1 cellular context compared by ENCODE assay signal in the genomic region with DNA sequence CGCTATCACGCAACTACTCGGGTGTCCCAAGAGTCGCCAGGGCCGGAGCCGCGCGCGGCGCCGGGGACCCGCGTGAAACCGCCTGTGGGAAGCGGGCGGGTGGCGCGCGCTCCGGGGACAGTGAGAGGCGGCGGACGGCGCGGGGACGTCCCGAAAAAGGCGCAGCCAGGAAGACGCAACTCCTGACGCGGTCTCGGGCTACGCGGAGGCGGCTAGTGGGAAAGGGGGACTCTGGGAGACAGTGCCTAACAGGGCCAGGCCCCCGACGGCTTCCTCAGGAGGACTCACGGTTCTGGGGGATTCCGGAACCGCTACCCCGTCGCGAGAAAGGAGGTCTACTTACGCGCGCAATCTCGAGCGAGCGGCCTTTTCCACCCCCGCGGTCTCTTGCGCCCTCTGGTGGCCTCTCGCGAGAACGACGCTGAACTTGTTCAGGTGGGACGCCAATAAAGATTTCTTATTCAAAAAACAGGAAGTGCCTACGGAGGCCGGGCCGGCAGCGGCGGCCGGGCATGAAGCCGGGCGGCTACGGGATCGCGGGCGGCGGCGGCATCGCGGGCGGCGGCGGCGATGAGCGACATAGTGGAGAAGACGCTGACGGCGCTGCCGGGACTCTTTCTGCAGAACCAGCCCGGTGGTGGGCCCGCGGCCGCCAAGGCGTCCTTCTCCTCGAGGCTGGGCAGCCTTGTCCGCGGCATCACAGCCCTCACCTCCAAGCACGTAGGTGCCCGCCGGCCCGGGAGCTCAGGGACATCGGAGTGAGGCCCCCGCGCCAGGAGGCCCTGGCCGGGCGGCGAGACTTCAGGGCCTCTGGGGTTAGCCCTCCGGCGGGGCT.
TF ChIP-seq lines count a peak whose summit lies in the region.

A gene (plus strand): TSS at position 475 of the 835 bp plus-strand sequence. CDS start 96 bp downstream, at position 571.

TF ChIP-seq in HepG2, 621 proteins besides CTCF, POLR2A, EP300 and RAD21 (continued from another document and continues in another):
- TF ChIP-seq, protein P1, sequence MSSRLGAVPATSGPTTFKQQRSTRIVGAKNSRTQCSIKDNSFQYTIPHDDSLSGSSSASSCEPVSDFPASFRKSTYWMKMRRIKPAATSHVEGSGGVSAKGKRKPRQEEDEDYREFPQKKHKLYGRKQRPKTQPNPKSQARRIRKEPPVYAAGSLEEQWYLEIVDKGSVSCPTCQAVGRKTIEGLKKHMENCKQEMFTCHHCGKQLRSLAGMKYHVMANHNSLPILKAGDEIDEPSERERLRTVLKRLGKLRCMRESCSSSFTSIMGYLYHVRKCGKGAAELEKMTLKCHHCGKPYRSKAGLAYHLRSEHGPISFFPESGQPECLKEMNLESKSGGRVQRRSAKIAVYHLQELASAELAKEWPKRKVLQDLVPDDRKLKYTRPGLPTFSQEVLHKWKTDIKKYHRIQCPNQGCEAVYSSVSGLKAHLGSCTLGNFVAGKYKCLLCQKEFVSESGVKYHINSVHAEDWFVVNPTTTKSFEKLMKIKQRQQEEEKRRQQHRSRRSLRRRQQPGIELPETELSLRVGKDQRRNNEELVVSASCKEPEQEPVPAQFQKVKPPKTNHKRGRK (CRISPR knock-in tag; IDR thresholded peaks at IDR 0.05) = no peak
- peak; percentile 89 for TF ChIP-seq HDAC1 (CRISPR knock-in tag; IDR thresholded peaks at IDR 0.05)
- no peak for TF ChIP-seq ZNF180 (CRISPR knock-in tag; IDR thresholded peaks at IDR 0.05; ENCODE audit: borderline replicate concordance, low read depth)
- no peak for TF ChIP-seq KLF11 (CRISPR knock-in tag; IDR thresholded peaks at IDR 0.05)
- TF ChIP-seq KAT2B (IDR thresholded peaks at IDR 0.05; ENCODE audit: borderline replicate concordance, low read depth, low read length) = no peak
- TF ChIP-seq RORA (CRISPR knock-in tag; IDR thresholded peaks at IDR 0.05) = no peak
- no peak for TF ChIP-seq SSRP1 (CRISPR knock-in tag; IDR thresholded peaks at IDR 0.05)
- no peak for TF ChIP-seq ATF1 (CRISPR knock-in tag; IDR thresholded peaks at IDR 0.05)
- TF ChIP-seq ZSCAN29 (CRISPR knock-in tag; conservative IDR thresholded peaks at IDR 0.05) = no peak
- no peak for TF ChIP-seq ZNF629 (CRISPR knock-in tag; conservative IDR thresholded peaks at IDR 0.05)
- TF ChIP-seq RXRB (CRISPR knock-in tag; IDR thresholded peaks at IDR 0.05; ENCODE audit: borderline replicate concordance) = peak; percentile 58
- TF ChIP-seq, protein P2, sequence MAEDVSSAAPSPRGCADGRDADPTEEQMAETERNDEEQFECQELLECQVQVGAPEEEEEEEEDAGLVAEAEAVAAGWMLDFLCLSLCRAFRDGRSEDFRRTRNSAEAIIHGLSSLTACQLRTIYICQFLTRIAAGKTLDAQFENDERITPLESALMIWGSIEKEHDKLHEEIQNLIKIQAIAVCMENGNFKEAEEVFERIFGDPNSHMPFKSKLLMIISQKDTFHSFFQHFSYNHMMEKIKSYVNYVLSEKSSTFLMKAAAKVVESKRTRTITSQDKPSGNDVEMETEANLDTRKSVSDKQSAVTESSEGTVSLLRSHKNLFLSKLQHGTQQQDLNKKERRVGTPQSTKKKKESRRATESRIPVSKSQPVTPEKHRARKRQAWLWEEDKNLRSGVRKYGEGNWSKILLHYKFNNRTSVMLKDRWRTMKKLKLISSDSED (CRISPR knock-in tag; IDR thresholded peaks at IDR 0.05) = no peak
- TF ChIP-seq RBFOX2 (IDR thresholded peaks at IDR 0.05; ENCODE audit: low read depth, low read length) = peak; percentile 89
- peak; percentile 96 for TF ChIP-seq ELF1 (CRISPR knock-in tag; IDR thresholded peaks at IDR 0.05)
- no peak for TF ChIP-seq MAFF (IDR thresholded peaks at IDR 0.05; ENCODE audit: low read depth, low read length)
- TF ChIP-seq ZNF232 (CRISPR knock-in tag; IDR thresholded peaks at IDR 0.05; ENCODE audit: borderline replicate concordance) = 0 out of 2 replicates have a peak, but pooled peaks have one; percentile 26
- no peak for TF ChIP-seq NFIB (CRISPR knock-in tag; IDR thresholded peaks at IDR 0.05; ENCODE audit: borderline replicate concordance)
- TF ChIP-seq, protein P3, sequence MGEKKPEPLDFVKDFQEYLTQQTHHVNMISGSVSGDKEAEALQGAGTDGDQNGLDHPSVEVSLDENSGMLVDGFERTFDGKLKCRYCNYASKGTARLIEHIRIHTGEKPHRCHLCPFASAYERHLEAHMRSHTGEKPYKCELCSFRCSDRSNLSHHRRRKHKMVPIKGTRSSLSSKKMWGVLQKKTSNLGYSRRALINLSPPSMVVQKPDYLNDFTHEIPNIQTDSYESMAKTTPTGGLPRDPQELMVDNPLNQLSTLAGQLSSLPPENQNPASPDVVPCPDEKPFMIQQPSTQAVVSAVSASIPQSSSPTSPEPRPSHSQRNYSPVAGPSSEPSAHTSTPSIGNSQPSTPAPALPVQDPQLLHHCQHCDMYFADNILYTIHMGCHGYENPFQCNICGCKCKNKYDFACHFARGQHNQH (CRISPR knock-in tag; IDR thresholded peaks at IDR 0.05) = peak; percentile 85
- TF ChIP-seq SP2 (CRISPR knock-in tag; IDR thresholded peaks at IDR 0.05) = peak; percentile 48; the same call in 1 of the 2 replicates
- TF ChIP-seq ATM (IDR thresholded peaks at IDR 0.05; ENCODE audit: borderline replicate concordance) = no peak
- no peak for TF ChIP-seq SIX1 (CRISPR knock-in tag; IDR thresholded peaks at IDR 0.05; ENCODE audit: borderline replicate concordance)
- TF ChIP-seq, protein P4, sequence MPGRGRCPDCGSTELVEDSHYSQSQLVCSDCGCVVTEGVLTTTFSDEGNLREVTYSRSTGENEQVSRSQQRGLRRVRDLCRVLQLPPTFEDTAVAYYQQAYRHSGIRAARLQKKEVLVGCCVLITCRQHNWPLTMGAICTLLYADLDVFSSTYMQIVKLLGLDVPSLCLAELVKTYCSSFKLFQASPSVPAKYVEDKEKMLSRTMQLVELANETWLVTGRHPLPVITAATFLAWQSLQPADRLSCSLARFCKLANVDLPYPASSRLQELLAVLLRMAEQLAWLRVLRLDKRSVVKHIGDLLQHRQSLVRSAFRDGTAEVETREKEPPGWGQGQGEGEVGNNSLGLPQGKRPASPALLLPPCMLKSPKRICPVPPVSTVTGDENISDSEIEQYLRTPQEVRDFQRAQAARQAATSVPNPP (CRISPR knock-in tag; IDR thresholded peaks at IDR 0.05) = no peak
- no peak for TF ChIP-seq CHCHD3 (CRISPR knock-in tag; IDR thresholded peaks at IDR 0.05)
- TF ChIP-seq, protein P5, sequence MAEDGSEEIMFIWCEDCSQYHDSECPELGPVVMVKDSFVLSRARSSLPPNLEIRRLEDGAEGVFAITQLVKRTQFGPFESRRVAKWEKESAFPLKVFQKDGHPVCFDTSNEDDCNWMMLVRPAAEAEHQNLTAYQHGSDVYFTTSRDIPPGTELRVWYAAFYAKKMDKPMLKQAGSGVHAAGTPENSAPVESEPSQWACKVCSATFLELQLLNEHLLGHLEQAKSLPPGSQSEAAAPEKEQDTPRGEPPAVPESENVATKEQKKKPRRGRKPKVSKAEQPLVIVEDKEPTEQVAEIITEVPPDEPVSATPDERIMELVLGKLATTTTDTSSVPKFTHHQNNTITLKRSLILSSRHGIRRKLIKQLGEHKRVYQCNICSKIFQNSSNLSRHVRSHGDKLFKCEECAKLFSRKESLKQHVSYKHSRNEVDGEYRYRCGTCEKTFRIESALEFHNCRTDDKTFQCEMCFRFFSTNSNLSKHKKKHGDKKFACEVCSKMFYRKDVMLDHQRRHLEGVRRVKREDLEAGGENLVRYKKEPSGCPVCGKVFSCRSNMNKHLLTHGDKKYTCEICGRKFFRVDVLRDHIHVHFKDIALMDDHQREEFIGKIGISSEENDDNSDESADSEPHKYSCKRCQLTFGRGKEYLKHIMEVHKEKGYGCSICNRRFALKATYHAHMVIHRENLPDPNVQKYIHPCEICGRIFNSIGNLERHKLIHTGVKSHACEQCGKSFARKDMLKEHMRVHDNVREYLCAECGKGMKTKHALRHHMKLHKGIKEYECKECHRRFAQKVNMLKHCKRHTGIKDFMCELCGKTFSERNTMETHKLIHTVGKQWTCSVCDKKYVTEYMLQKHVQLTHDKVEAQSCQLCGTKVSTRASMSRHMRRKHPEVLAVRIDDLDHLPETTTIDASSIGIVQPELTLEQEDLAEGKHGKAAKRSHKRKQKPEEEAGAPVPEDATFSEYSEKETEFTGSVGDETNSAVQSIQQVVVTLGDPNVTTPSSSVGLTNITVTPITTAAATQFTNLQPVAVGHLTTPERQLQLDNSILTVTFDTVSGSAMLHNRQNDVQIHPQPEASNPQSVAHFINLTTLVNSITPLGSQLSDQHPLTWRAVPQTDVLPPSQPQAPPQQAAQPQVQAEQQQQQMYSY (CRISPR knock-in tag; IDR thresholded peaks at IDR 0.05) = no peak
- TF ChIP-seq, protein P6, sequence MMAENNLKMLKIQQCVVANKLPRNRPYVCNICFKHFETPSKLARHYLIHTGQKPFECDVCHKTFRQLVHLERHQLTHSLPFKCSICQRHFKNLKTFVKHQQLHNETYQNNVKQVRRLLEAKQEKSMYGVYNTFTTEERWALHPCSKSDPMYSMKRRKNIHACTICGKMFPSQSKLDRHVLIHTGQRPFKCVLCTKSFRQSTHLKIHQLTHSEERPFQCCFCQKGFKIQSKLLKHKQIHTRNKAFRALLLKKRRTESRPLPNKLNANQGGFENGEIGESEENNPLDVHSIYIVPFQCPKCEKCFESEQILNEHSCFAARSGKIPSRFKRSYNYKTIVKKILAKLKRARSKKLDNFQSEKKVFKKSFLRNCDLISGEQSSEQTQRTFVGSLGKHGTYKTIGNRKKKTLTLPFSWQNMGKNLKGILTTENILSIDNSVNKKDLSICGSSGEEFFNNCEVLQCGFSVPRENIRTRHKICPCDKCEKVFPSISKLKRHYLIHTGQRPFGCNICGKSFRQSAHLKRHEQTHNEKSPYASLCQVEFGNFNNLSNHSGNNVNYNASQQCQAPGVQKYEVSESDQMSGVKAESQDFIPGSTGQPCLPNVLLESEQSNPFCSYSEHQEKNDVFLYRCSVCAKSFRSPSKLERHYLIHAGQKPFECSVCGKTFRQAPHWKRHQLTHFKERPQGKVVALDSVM (CRISPR knock-in tag; IDR thresholded peaks at IDR 0.05) = peak; percentile 68; the same call in 1 of the 2 replicates
- peak; percentile 82 for TF ChIP-seq ERF (CRISPR knock-in tag; IDR thresholded peaks at IDR 0.05)
- peak in 1 of 2 experiments; percentile 88; a peak in 2 of 4 replicates for TF ChIP-seq KLF16 (CRISPR knock-in tag; IDR thresholded peaks at IDR 0.05)
- TF ChIP-seq, protein P7, sequence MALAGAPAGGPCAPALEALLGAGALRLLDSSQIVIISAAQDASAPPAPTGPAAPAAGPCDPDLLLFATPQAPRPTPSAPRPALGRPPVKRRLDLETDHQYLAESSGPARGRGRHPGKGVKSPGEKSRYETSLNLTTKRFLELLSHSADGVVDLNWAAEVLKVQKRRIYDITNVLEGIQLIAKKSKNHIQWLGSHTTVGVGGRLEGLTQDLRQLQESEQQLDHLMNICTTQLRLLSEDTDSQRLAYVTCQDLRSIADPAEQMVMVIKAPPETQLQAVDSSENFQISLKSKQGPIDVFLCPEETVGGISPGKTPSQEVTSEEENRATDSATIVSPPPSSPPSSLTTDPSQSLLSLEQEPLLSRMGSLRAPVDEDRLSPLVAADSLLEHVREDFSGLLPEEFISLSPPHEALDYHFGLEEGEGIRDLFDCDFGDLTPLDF (CRISPR knock-in tag; IDR thresholded peaks at IDR 0.05) = no peak
- TF ChIP-seq, protein P8, sequence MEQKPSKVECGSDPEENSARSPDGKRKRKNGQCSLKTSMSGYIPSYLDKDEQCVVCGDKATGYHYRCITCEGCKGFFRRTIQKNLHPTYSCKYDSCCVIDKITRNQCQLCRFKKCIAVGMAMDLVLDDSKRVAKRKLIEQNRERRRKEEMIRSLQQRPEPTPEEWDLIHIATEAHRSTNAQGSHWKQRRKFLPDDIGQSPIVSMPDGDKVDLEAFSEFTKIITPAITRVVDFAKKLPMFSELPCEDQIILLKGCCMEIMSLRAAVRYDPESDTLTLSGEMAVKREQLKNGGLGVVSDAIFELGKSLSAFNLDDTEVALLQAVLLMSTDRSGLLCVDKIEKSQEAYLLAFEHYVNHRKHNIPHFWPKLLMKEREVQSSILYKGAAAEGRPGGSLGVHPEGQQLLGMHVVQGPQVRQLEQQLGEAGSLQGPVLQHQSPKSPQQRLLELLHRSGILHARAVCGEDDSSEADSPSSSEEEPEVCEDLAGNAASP (CRISPR knock-in tag; IDR thresholded peaks at IDR 0.05; ENCODE audit: borderline replicate concordance) = peak; percentile 69; the same call in 1 of the 2 replicates
- TF ChIP-seq KDM2A (CRISPR knock-in tag; IDR thresholded peaks at IDR 0.05; ENCODE audit: borderline replicate concordance, low read depth) = peak; percentile 97
- TF ChIP-seq, protein P9, sequence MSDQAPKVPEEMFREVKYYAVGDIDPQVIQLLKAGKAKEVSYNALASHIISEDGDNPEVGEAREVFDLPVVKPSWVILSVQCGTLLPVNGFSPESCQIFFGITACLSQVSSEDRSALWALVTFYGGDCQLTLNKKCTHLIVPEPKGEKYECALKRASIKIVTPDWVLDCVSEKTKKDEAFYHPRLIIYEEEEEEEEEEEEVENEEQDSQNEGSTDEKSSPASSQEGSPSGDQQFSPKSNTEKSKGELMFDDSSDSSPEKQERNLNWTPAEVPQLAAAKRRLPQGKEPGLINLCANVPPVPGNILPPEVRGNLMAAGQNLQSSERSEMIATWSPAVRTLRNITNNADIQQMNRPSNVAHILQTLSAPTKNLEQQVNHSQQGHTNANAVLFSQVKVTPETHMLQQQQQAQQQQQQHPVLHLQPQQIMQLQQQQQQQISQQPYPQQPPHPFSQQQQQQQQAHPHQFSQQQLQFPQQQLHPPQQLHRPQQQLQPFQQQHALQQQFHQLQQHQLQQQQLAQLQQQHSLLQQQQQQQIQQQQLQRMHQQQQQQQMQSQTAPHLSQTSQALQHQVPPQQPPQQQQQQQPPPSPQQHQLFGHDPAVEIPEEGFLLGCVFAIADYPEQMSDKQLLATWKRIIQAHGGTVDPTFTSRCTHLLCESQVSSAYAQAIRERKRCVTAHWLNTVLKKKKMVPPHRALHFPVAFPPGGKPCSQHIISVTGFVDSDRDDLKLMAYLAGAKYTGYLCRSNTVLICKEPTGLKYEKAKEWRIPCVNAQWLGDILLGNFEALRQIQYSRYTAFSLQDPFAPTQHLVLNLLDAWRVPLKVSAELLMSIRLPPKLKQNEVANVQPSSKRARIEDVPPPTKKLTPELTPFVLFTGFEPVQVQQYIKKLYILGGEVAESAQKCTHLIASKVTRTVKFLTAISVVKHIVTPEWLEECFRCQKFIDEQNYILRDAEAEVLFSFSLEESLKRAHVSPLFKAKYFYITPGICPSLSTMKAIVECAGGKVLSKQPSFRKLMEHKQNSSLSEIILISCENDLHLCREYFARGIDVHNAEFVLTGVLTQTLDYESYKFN (CRISPR knock-in tag; conservative IDR thresholded peaks at IDR 0.05) = no peak
- no peak for TF ChIP-seq NFATC3 (CRISPR knock-in tag; IDR thresholded peaks at IDR 0.05)
- peak; percentile 55 for TF ChIP-seq GABPA (IDR thresholded peaks at IDR 0.05; ENCODE audit: low read depth, low read length)
- peak; percentile 89 for TF ChIP-seq GABPA (CRISPR knock-in tag; IDR thresholded peaks at IDR 0.05; ENCODE audit: low read depth)
- TF ChIP-seq SIN3B (IDR thresholded peaks at IDR 0.05; ENCODE audit: low read length) = peak; percentile 17; the same call in 1 of the 2 replicates
- no peak for TF ChIP-seq ADNP (CRISPR knock-in tag; IDR thresholded peaks at IDR 0.05)
- TF ChIP-seq ZZZ3 (CRISPR knock-in tag; IDR thresholded peaks at IDR 0.05; ENCODE audit: borderline replicate concordance) = no peak; the same call in 1 of the 2 replicates
- TF ChIP-seq ZNF34 (CRISPR knock-in tag; IDR thresholded peaks at IDR 0.05; ENCODE audit: borderline replicate concordance) = peak; percentile 58; the same call in 1 of the 2 replicates
- TF ChIP-seq SRSF1 (optimal IDR thresholded peaks at IDR 0.05; ENCODE audit: low read depth, low read length) = peak; percentile 88
- TF ChIP-seq DNMT3B (CRISPR knock-in tag; conservative IDR thresholded peaks at IDR 0.05) = 0 out of 2 replicates have a peak, but pooled peaks have one; percentile 10
- TF ChIP-seq NRL (CRISPR knock-in tag; IDR thresholded peaks at IDR 0.05; ENCODE audit: borderline replicate concordance) = peak; percentile 14; the same call in 1 of the 2 replicates
- peak; percentile 33; the same call in 1 of the 2 replicates for TF ChIP-seq ZNF343 (CRISPR knock-in tag; IDR thresholded peaks at IDR 0.05)
- TF ChIP-seq TBX2 (CRISPR knock-in tag; IDR thresholded peaks at IDR 0.05; ENCODE audit: borderline replicate concordance) = no peak; the same call in 1 of the 2 replicates
